ENCODE assay signal across 20 cellular contexts in genomic region chr9:15311607-15312006, GRCh38.
"Had no signal": no experiment of that assay in that cellular context is flagged by ENCODE, and none has a peak within 500 bp of the region (broad histone marks: within the 10 kb centered on the region; RNA-seq: fewer than 3 reads in every experiment).

No MANE protein-coding gene starts in this region.

- H3K4me3 Mint-ChIP-seq: endodermal cell, immature natural killer cell, mesothelial cell of epicardium had no signal

- H3K36me3 Mint-ChIP-seq: mesothelial cell of epicardium had no signal

- H3K4me3 ChIP-seq: esophagus muscularis mucosa, lower lobe of right lung, skin epidermis, thyroid gland, vagina had no signal

- H3K27me3 ChIP-seq: brain microvascular endothelial cell, esophagus muscularis mucosa, foreskin keratinocyte, thyroid gland, vagina had no signal

- H3K36me3 ChIP-seq: brain microvascular endothelial cell, esophagus muscularis mucosa, lower lobe of right lung, thyroid gland, vagina had no signal

- H3K9me3 ChIP-seq: esophagus muscularis mucosa, lower lobe of right lung, thyroid gland, vagina had no signal

- H3K9me3 Mint-ChIP-seq: immature natural killer cell had no signal

- H3K27ac Mint-ChIP-seq: endodermal cell, mesothelial cell of epicardium had no signal

- ATAC-seq: foreskin keratinocyte, left cardiac atrium, lower lobe of right lung, SK-N-SH treated with all-trans-retinoic acid at 6 μM for 48 hours had no signal

- H3K4me1 ChIP-seq: lower lobe of right lung, parathyroid adenoma, vagina had no signal

- DNase-seq: activated CD4-positive, alpha-beta T cell treated with anti-CD3 and anti-CD28 coated beads for 48 hours; activated effector memory CD4-positive, alpha-beta T cell treated with anti-CD3 and anti-CD28 coated beads, Interleukin-2, amount 50 U/mL, for 16 hours; activated T-cell treated with anti-CD3 and anti-CD28 coated beads for 4 hours; amygdala; brain microvascular endothelial cell; cerebellar nuclear complex; endodermal cell; foreskin keratinocyte; immature natural killer cell; left cardiac atrium; lower lobe of right lung; retina; stimulated activated CD4-positive, alpha-beta T cell treated with anti-CD3 and anti-CD28 coated beads, Interleukin-4, amount 100 ng/mL, for 4 hours; thyroid gland had no signal

- H3K27ac ChIP-seq: brain microvascular endothelial cell, esophagus muscularis mucosa, foreskin keratinocyte, lower lobe of right lung, parathyroid adenoma, thyroid gland, vagina had no signal
